ENCODE assay signal across 13 cellular contexts in the genomic region with DNA sequence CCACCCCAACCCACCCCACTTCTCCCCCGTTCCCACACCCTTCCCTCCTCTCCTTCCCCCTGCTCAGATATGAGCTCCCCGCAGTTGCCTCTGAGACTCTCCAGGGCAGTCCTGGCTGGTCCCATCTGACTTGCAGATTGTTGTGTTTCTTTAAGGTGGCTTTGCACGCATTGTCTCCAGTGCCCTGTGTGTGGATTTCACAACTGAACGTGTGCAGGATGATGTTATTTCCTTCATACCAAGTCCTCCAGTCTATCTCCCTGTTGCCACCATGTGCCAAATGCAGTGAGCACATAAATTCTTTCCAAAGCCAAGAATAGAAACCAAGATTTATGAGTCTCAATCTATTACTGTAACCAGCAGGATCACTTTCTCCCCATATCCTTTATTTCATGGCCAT.
DNase-seq lines count a peak whose midpoint lies in the region; ATAC-seq, FAIRE-seq and TF ChIP-seq lines count a peak whose summit lies in the region.
"Had no signal": no experiment of that assay in that cellular context is flagged by ENCODE, and none has a peak within 500 bp of the region (broad histone marks: within the 10 kb centered on the region; RNA-seq: fewer than 3 reads in every experiment).

No MANE protein-coding gene starts in this region.

- peaks cover 0 to 3% (median 0%) of the 10 kb centered on the region in 3 donors for H3K9me3 ChIP-seq in esophagus squamous epithelium
- no peaks in the 10 kb centered on the region for H3K9me3 ChIP-seq in pancreas
- no peaks in the 10 kb centered on the region for H3K9me3 ChIP-seq in Peyer's patch
- peaks cover 3% of the 10 kb centered on the region; the same call in 1 of the 2 replicates for H3K9me3 ChIP-seq in PC-9 (ENCODE audit: insufficient read depth, low read depth)

- POLR2A ChIA-PET in BJ (lab: Charles Lee) (no interaction called here), PC-9 (lab: Charles Lee; ENCODE audit: unreplicated experiment) (no interaction called here)

- no peak for TF ChIP-seq CTCF in BJ (IDR thresholded peaks at IDR 0.05; ENCODE audit: insufficient read depth, low read depth, low read length)
- TF ChIP-seq CTCF in esophagus squamous epithelium (IDR thresholded peaks at IDR 0.05): no peak
- TF ChIP-seq CTCF in pancreas (IDR thresholded peaks at IDR 0.05): no peak
- no peak for TF ChIP-seq CTCF in Peyer's patch (IDR thresholded peaks at IDR 0.05)
- no peak for TF ChIP-seq CTCF in PC-9 (conservative IDR thresholded peaks at IDR 0.05)

- no peak for TF ChIP-seq POLR2A in esophagus squamous epithelium (IDR thresholded peaks at IDR 0.05)
- no peak for TF ChIP-seq POLR2A in Peyer's patch (IDR thresholded peaks at IDR 0.05)

- CTCF ChIA-PET in BJ (lab: Yijun Ruan, JAX) (interaction anchor here (2.3 kb wide), 1 partner anchor 9 kb away, joined by 7 read pairs; no protein-coding TSS in a partner anchor), PC-9 (lab: Charles Lee) (no interaction called here)

- WGBS in esophagus squamous epithelium, 2 donors: 34 to 46% methylated on average over 3 to 4 of the region's 4 CpGs
- 60 to 66% methylated on average over 4 of the region's 4 CpGs for WGBS in pancreas, 2 donors

- H3K4me1 ChIP-seq in esophagus squamous epithelium (peaks cover 31 to 72% (median 40%) of the 10 kb centered on the region in 3 donors), pancreas (no peaks in the 10 kb centered on the region), Peyer's patch (peaks cover 0 to 22% (median 0%) of the 10 kb centered on the region in 4 donors), PC-9 (replicated peaks; ENCODE audit: insufficient read depth) (no peaks in the 10 kb centered on the region)

- no peaks in the 10 kb centered on the region for H3K9me2 ChIP-seq in PC-9 (ENCODE audit: insufficient read depth)

- H3K79me2 ChIP-seq in PC-9 (ENCODE audit: low read depth): no peaks in the 10 kb centered on the region

- H3K36me3 ChIP-seq in BJ (ENCODE audit: control insufficient read depth, insufficient read depth, low read length) (no peaks in the 10 kb centered on the region), esophagus squamous epithelium (no peaks in the 10 kb centered on the region), pancreas (no peaks in the 10 kb centered on the region), Peyer's patch (no peaks in the 10 kb centered on the region), PC-9 (ENCODE audit: low read depth) (no peaks in the 10 kb centered on the region)

- no peak overlapping the region for H2AFZ ChIP-seq in PC-9

- H3K4me3 ChIP-seq in BJ (ENCODE audit: low read depth, low read length) (no peak overlapping the region), esophagus squamous epithelium (no peak overlapping the region), pancreas (no peak overlapping the region), Peyer's patch (no peak overlapping the region), PC-9 (no peak overlapping the region)
- H3K4me3 ChIP-seq: skin epidermis had no signal

- H3K27me3 ChIP-seq in BJ (ENCODE audit: control insufficient read depth, insufficient read depth, low read length) (peaks cover 4% of the 10 kb centered on the region; the same call in 1 of the 2 replicates), esophagus squamous epithelium (no peaks in the 10 kb centered on the region), pancreas (no peaks in the 10 kb centered on the region), Peyer's patch (no peaks in the 10 kb centered on the region), PC-9 (ENCODE audit: insufficient read depth, low read depth) (no peaks in the 10 kb centered on the region)

- H3K4me2 ChIP-seq in PC-9: no peak overlapping the region

- no peaks in the 10 kb centered on the region for H3F3A ChIP-seq in PC-9 (ENCODE audit: insufficient read depth, low read depth)

- intact Hi-C loops in esophagus squamous epithelium (cut with DNase I): no loop called here
- intact Hi-C loops in pancreas (cut with DNase I): no loop called here
- intact Hi-C loops in PC-9 (cut with micrococcal nuclease; ENCODE audit: unreplicated experiment): no loop called here

- DNase-seq in BJ (ENCODE audit: low read depth) (peak; percentile 81), NCI-H226 (peak; percentile 47), esophagus squamous epithelium (lab: John Stamatoyannopoulos, UW) (no peak), pancreas (no peak), NCI-H524 (lab: John Stamatoyannopoulos, UW) (no peak), Peyer's patch (no peak), PC-9 (no peak), ureter (ENCODE audit: low spot score) (no peak)
- DNase-seq: activated CD8-positive, alpha-beta memory T cell treated with anti-CD3 and anti-CD28 coated beads, Interleukin-2, amount 50 U/mL, for 4 hours; head of caudate nucleus; NCI-H1092; T1000 had no signal

- BruUV-seq in PC-9 (replicated peaks; lab: Mats Ljungman, UMichigan): no TSS peak

- no peak for ATAC-seq in pancreas

- H4K20me1 ChIP-seq in PC-9 (ENCODE audit: insufficient read depth): no peaks in the 10 kb centered on the region

- H3K27ac ChIP-seq in esophagus squamous epithelium: peak overlapping the region; percentile 26 to 87 (median 75)
- H3K27ac ChIP-seq in pancreas: no peak overlapping the region
- H3K27ac ChIP-seq in Peyer's patch: no peak overlapping the region
- H3K27ac ChIP-seq in PC-9: no peak overlapping the region

- FAIRE-seq in pancreas (lab: Jason Lieb, UNC): peak; percentile 54

Comparison
In these comparisons a context has a peak if more than half of its experiments do, and no peak if none do; other contexts are left out.
1. DNase-seq: peak in BJ (single experiment) and NCI-H226 (single experiment); none in esophagus squamous epithelium (single experiment), pancreas (0 of 6), NCI-H524 (0 of 2), Peyer's patch (0 of 3), PC-9 (0 of 2) and ureter (single experiment).
2. H3K27ac ChIP-seq: peak in esophagus squamous epithelium (4 of 4); none in pancreas (0 of 4), Peyer's patch (0 of 4) and PC-9 (single experiment).